Comparison of ENCODE assay signal across 8 cellular contexts in the genomic region with DNA sequence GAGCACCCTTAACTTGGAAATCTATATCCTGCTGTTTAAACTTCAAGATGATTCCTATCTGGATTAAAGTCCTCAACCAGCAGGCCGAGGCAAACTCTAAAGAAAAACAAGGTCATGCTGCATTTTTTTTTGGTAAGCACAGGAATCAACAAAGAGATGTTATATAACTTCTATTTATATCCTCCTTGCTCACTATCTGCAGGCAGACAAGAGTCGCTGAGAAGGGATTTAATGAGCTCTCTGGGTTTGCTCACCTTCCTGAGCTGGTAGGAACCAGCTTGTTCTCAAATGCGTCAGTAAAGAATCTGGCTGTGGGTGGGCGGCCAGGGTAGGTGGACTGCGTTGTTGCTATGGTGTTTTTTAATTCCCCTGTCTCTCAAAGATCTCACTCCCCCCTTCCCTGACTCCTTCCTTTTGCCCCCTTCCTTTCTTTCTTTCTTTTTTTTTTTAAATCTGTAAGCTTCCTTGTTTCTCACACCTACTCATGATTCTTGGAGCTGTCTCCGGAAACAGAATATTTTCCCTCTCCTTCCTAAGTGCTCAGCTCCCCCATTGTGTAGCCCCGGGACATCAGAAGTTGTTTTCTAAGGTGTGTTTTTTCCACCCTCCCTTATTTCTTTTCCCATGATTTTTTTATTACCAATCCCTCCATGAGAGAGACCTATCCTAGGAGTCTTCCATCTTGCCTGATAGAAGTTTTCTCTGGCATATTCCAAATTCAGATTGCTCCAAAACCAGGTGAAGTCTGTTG.
DNase-seq lines count a peak whose midpoint lies in the region; ATAC-seq and TF ChIP-seq lines count a peak whose summit lies in the region.

No MANE protein-coding gene starts in this region.

- CTCF ChIA-PET in activated CD4-positive, alpha-beta memory T cell treated with anti-CD3 and anti-CD28 coated beads for 36 hours (lab: Charles Lee), result interaction anchor here (0.9 to 1.3 kb wide), 3 partner anchors 28 to 276 kb away, joined by 3 to 4 read pairs (median 3); no protein-coding TSS in a partner anchor

- no peaks in the 10 kb centered on the region for H3K9me3 ChIP-seq in cardiac muscle cell (ENCODE audit: low read depth)

- H3K27ac ChIP-seq in cardiac muscle cell, result peak overlapping the region; percentile 57

- H3K36me3 Mint-ChIP-seq in activated CD4-positive, alpha-beta memory T cell treated with anti-CD3 and anti-CD28 coated beads for 36 hours, result peaks cover 28% of the 10 kb centered on the region

- H3K4me3 Mint-ChIP-seq in activated CD4-positive, alpha-beta memory T cell treated with anti-CD3 and anti-CD28 coated beads for 36 hours, result peak overlapping the region; percentile 59

- no peaks in the 10 kb centered on the region for H3K9me3 Mint-ChIP-seq in activated CD4-positive, alpha-beta memory T cell treated with anti-CD3 and anti-CD28 coated beads for 36 hours

- ATAC-seq in GM21717 (IDR thresholded peaks at IDR 0.05; ENCODE audit: unreplicated experiment) (no peak), GM18520 (IDR thresholded peaks at IDR 0.05; ENCODE audit: unreplicated experiment) (no peak)

- DNase-seq in activated CD4-positive, alpha-beta memory T cell treated with anti-CD3 and anti-CD28 coated beads for 36 hours, result peak; percentile 72
- DNase-seq in cardiac muscle cell (ENCODE audit: low read depth in 1 of 2, low spot score in 1 of 2) (peak in 1 of 2 donors; percentile 65), pons (ENCODE audit: low spot score) (peak; percentile 35), NCI-H748 treated with DMSO at 0.1 percent for 48 hours (lab: John Stamatoyannopoulos, UW) (no peak)
- DNase-seq in stimulated activated CD4-positive, alpha-beta T cell treated with anti-CD3 and anti-CD28 coated beads, Interleukin-2, amount 100 ng/mL, for 48 hours, result no peak

- no peaks in the 10 kb centered on the region for H3K27me3 Mint-ChIP-seq in activated CD4-positive, alpha-beta memory T cell treated with anti-CD3 and anti-CD28 coated beads for 36 hours

- H3K27me3 ChIP-seq in cardiac muscle cell, result no peaks in the 10 kb centered on the region

- no peaks in the 10 kb centered on the region for H3K36me3 ChIP-seq in cardiac muscle cell

- TF ChIP-seq CTCF in cardiac muscle cell (IDR thresholded peaks at IDR 0.05; ENCODE audit: low read depth, low read length), result no peak

- H3K4me1 Mint-ChIP-seq in activated CD4-positive, alpha-beta memory T cell treated with anti-CD3 and anti-CD28 coated beads for 36 hours (ENCODE audit: low read depth), result peaks cover 43% of the 10 kb centered on the region

- POLR2A ChIA-PET in activated CD4-positive, alpha-beta memory T cell treated with anti-CD3 and anti-CD28 coated beads for 36 hours (lab: Charles Lee), result interaction anchor here (0.8 to 2.7 kb wide), 7 partner anchors 11 to 374 kb away, joined by 3 to 8 read pairs (median 3); no protein-coding TSS in a partner anchor

- H3K4me3 ChIP-seq in GM08714 (ENCODE audit: low read length) (peak overlapping the region; percentile 71), cardiac muscle cell (no peak overlapping the region)

- peak overlapping the region; percentile 81 for H3K27ac Mint-ChIP-seq in activated CD4-positive, alpha-beta memory T cell treated with anti-CD3 and anti-CD28 coated beads for 36 hours

- H3K4me1 ChIP-seq in cardiac muscle cell (ENCODE audit: low read depth), result peaks cover 22% of the 10 kb centered on the region

- intact Hi-C loops in activated CD4-positive, alpha-beta memory T cell treated with anti-CD3 and anti-CD28 coated beads for 36 hours (cut with micrococcal nuclease), result loop anchor here (1.0 to 2.0 kb wide), 4 partner anchors 9 to 72 kb away; no protein-coding TSS in a partner anchor

Comparison
In these comparisons a context has a peak if more than half of its experiments do, and no peak if none do; other contexts are left out.
1. DNase-seq: peak in activated CD4-positive, alpha-beta memory T cell treated with anti-CD3 and anti-CD28 coated beads for 36 hours (single experiment) and pons (single experiment); none in stimulated activated CD4-positive, alpha-beta T cell treated with anti-CD3 and anti-CD28 coated beads, Interleukin-2, amount 100 ng/mL, for 48 hours (0 of 2) and NCI-H748 treated with DMSO at 0.1 percent for 48 hours (single experiment).